Comparison of ENCODE assay signal across 16 cellular contexts in the genomic region with DNA sequence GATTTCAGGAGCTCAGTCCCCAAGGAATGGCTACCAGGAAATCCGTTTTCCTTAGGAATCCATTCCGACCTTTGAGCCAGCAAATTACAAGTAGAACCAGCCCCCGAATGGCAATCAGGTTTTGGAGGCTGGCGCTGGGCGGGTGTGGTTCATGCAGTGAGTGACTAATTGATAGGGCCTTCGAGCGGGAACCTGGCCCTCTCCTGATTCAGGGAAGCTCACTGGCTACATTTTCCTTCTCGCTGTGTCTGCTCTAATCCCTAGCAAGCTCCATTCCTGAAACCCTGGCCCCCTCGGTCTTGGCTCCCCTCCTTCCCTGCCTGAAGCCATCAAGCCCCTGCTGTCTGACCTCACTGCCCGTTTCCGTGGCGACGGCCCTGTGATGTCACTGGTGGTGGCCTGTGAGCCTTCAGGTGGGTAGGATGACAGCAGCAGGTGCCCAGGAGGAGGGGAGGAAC.
DNase-seq lines count a peak whose midpoint lies in the region; TF ChIP-seq lines count a peak whose summit lies in the region.
"Had no signal": no experiment of that assay in that cellular context is flagged by ENCODE, and none has a peak within 500 bp of the region (broad histone marks: within the 10 kb centered on the region; RNA-seq: fewer than 3 reads in every experiment).

No MANE protein-coding gene starts in this region.

- H3K4me1 Mint-ChIP-seq in activated CD4-positive, alpha-beta T cell treated with anti-CD3 and anti-CD28 coated beads, Interleukin-2, amount 10 ng/mL, durations not matched to agents 7 days and 5 days, result peaks cover 4% of the 10 kb centered on the region
- H3K4me1 Mint-ChIP-seq: activated CD4-positive, alpha-beta T cell treated with anti-CD3 and anti-CD28 coated beads, Interleukin-2, amount 10 ng/mL, durations not matched to agents 24 days and 14 days had no signal

- H3K4me1 ChIP-seq in hepatocyte (ENCODE audit: insufficient read depth) (peaks cover 7% of the 10 kb centered on the region), stomach (peaks cover 0 to 17% (median 8%) of the 10 kb centered on the region in 4 donors)
- H3K4me1 ChIP-seq: body of pancreas had no signal

- H3K79me2 ChIP-seq in hepatocyte, result no peaks in the 10 kb centered on the region

- no peaks in the 10 kb centered on the region for H3K9me2 ChIP-seq in hepatocyte (replicated peaks; ENCODE audit: insufficient read depth)

- no peak overlapping the region for H3K4me3 Mint-ChIP-seq in activated CD4-positive, alpha-beta T cell treated with anti-CD3 and anti-CD28 coated beads, Interleukin-2, amount 10 ng/mL, durations not matched to agents 7 days and 5 days
- H3K4me3 Mint-ChIP-seq: activated CD4-positive, alpha-beta T cell treated with anti-CD3 and anti-CD28 coated beads, Interleukin-2, amount 10 ng/mL, durations not matched to agents 24 days and 14 days; T-helper 1 cell treated with Interleukin-12 subunit alpha and Interleukin-12 subunit beta and Interleukin-4 antibody, amounts not matched to agents 30 μg/mL and 1 μg/mL, for 36 hours had no signal

- peaks cover 11% of the 10 kb centered on the region for H3K27me3 ChIP-seq in hepatocyte
- H3K27me3 ChIP-seq in stomach, result peaks cover 0 to 81% (median 8%) of the 10 kb centered on the region in 3 donors
- H3K27me3 ChIP-seq: body of pancreas had no signal

- no peak for TF ChIP-seq EP300 in stomach (IDR thresholded peaks at IDR 0.05)

- no peak for TF ChIP-seq CTCF in hepatocyte (IDR thresholded peaks at IDR 0.05; ENCODE audit: poor library complexity)
- TF ChIP-seq CTCF in stomach (IDR thresholded peaks at IDR 0.05), result no peak

- intact Hi-C loops in stomach (cut with DNase I; ENCODE audit: low total_unique reads), result no loop called here

- H3K9me3 ChIP-seq in hepatocyte (ENCODE audit: low read depth) (no peaks in the 10 kb centered on the region), stomach (peaks cover 0 to 5% (median 0%) of the 10 kb centered on the region in 4 donors)
- H3K9me3 ChIP-seq: body of pancreas had no signal

- H3K36me3 Mint-ChIP-seq in activated CD4-positive, alpha-beta T cell treated with anti-CD3 and anti-CD28 coated beads, Interleukin-2, amount 10 ng/mL, durations not matched to agents 7 days and 5 days (ENCODE audit: low read depth), result no peaks in the 10 kb centered on the region

- H3K27ac ChIP-seq in hepatocyte (no peak overlapping the region), stomach (peak overlapping the region in 3 of 5 donors; percentile 21 to 53 (median 32))
- H3K27ac ChIP-seq: body of pancreas had no signal

- CTCF ChIA-PET in activated CD4-positive, alpha-beta T cell treated with anti-CD3 and anti-CD28 coated beads, Interleukin-2, amount 10 ng/mL, durations not matched to agents 7 days and 5 days (lab: Charles Lee), result no interaction called here

- POLR2A ChIA-PET in activated CD4-positive, alpha-beta T cell treated with anti-CD3 and anti-CD28 coated beads, Interleukin-2, amount 10 ng/mL, durations not matched to agents 7 days and 5 days (lab: Charles Lee), result no interaction called here

- H3K36me3 ChIP-seq in hepatocyte (replicated peaks; ENCODE audit: insufficient read depth, low read depth) (no peaks in the 10 kb centered on the region), stomach (no peaks in the 10 kb centered on the region)

- 46% methylated on average over 13 of the region's 13 CpGs for WGBS in hepatocyte (ENCODE audit: low lambda C conversion rate, missing lambda C conversion rate)
- 29 to 54% (median 34%) methylated on average over 13 of the region's 13 CpGs for WGBS in stomach, 5 donors

- H3K27me3 Mint-ChIP-seq in activated CD4-positive, alpha-beta T cell treated with anti-CD3 and anti-CD28 coated beads, Interleukin-2, amount 10 ng/mL, durations not matched to agents 7 days and 5 days, result peaks cover 9% of the 10 kb centered on the region
- H3K27me3 Mint-ChIP-seq: activated CD4-positive, alpha-beta T cell treated with anti-CD3 and anti-CD28 coated beads, Interleukin-2, amount 10 ng/mL, durations not matched to agents 24 days and 14 days had no signal

- H3K9me3 Mint-ChIP-seq in activated CD4-positive, alpha-beta T cell treated with anti-CD3 and anti-CD28 coated beads, Interleukin-2, amount 10 ng/mL, durations not matched to agents 7 days and 5 days, result no peaks in the 10 kb centered on the region
- H3K9me3 Mint-ChIP-seq: activated CD4-positive, alpha-beta T cell treated with anti-CD3 and anti-CD28 coated beads, Interleukin-2, amount 10 ng/mL, durations not matched to agents 24 days and 14 days; T-helper 1 cell treated with Interleukin-12 subunit alpha and Interleukin-12 subunit beta and Interleukin-4 antibody, amounts not matched to agents 30 μg/mL and 1 μg/mL, for 36 hours had no signal

- H3K4me2 ChIP-seq in hepatocyte, result no peak overlapping the region

- H2AFZ ChIP-seq in hepatocyte, result no peak overlapping the region

- no peak for TF ChIP-seq POLR2A in stomach (IDR thresholded peaks at IDR 0.05)

- DNase-seq in activated CD4-positive, alpha-beta T cell treated with anti-CD3 and anti-CD28 coated beads for 48 hours, result peak; percentile 26
- DNase-seq in activated CD4-positive, alpha-beta T cell treated with anti-CD3 and anti-CD28 coated beads, Interleukin-2, amount 10 ng/mL, durations not matched to agents 7 days and 5 days, result no peak
- DNase-seq in NCI-H69 (lab: John Stamatoyannopoulos, UW) (peak; percentile 78), hepatocyte (ENCODE audit: low spot score) (peak; percentile 67), stomach (peak; percentile 63), glomerular visceral epithelial cell (ENCODE audit: extremely low spot score) (no peak), NCI-H1092 (lab: John Stamatoyannopoulos, UW) (no peak)
- DNase-seq in activated CD4-positive, CD25-positive, alpha-beta regulatory T cell treated with anti-CD3 and anti-CD28 coated beads, Interleukin-2, amount 50 U/mL, for 72 hours, result no peak
- DNase-seq: activated CD4-positive, alpha-beta T cell treated with anti-CD3 and anti-CD28 coated beads, Interleukin-2, amount 10 ng/mL, durations not matched to agents 24 days and 14 days; DMS79; effector memory CD4-positive, alpha-beta T cell; foreskin fibroblast; IMR-90; NCI-H1092 treated with DMSO at 0.1 percent for 48 hours had no signal

- no peaks in the 10 kb centered on the region for H4K20me1 ChIP-seq in hepatocyte (ENCODE audit: insufficient read depth, poor library complexity, severe bottlenecking)

- H3K4me3 ChIP-seq in hepatocyte (no peak overlapping the region), stomach (no peak overlapping the region)
- H3K4me3 ChIP-seq: body of pancreas had no signal

- H3K27ac Mint-ChIP-seq in activated CD4-positive, alpha-beta T cell treated with anti-CD3 and anti-CD28 coated beads, Interleukin-2, amount 10 ng/mL, durations not matched to agents 7 days and 5 days, result no peak overlapping the region
- H3K27ac Mint-ChIP-seq: activated CD4-positive, alpha-beta T cell treated with anti-CD3 and anti-CD28 coated beads, Interleukin-2, amount 10 ng/mL, durations not matched to agents 24 days and 14 days; T-helper 1 cell treated with Interleukin-12 subunit alpha and Interleukin-12 subunit beta and Interleukin-4 antibody, amounts not matched to agents 30 μg/mL and 1 μg/mL, for 36 hours had no signal

Comparison
In these comparisons a context has a peak if more than half of its experiments do, and no peak if none do; other contexts are left out.
1. DNase-seq: peak in activated CD4-positive, alpha-beta T cell treated with anti-CD3 and anti-CD28 coated beads for 48 hours (single experiment), NCI-H69 (single experiment), hepatocyte (single experiment) and stomach (single experiment); none in activated CD4-positive, alpha-beta T cell treated with anti-CD3 and anti-CD28 coated beads, Interleukin-2, amount 10 ng/mL, durations not matched to agents 7 days and 5 days (single experiment), activated CD4-positive, CD25-positive, alpha-beta regulatory T cell treated with anti-CD3 and anti-CD28 coated beads, Interleukin-2, amount 50 U/mL, for 72 hours (single experiment), glomerular visceral epithelial cell (single experiment) and NCI-H1092 (single experiment).